ENCODE assay signal across 9 cellular contexts in genomic region chr16:19809121-19809635, GRCh38.
A peak's percentile ranks its signal among the peaks of the same experiment; 100 is the strongest.
DNase-seq lines count a peak whose midpoint lies in the region; ATAC-seq and TF ChIP-seq lines count a peak whose summit lies in the region.
"Had no signal": no experiment of that assay in that cellular context is flagged by ENCODE, and none has a peak within 500 bp of the region (broad histone marks: within the 10 kb centered on the region; RNA-seq: fewer than 3 reads in every experiment).

No MANE protein-coding gene starts in this region.

- H2BK120ac ChIP-seq in neuronal stem cell (ENCODE audit: low read depth, low read length) = no peak overlapping the region

- no peak overlapping the region for H3K23ac ChIP-seq in neuronal stem cell (ENCODE audit: low read depth, low read length, poor library complexity)

- no peak overlapping the region for H3K4ac ChIP-seq in neuronal stem cell (ENCODE audit: low read length)

- H3K9me3 ChIP-seq in OCI-LY3 (ENCODE audit: insufficient read depth, low read length) (peaks cover 24% of the 10 kb centered on the region), neuronal stem cell (replicated peaks in 1 of 2; ENCODE audit: control insufficient read depth in 2 of 2, insufficient read depth in 1 of 2, low read depth in 1 of 2, low read length in 2 of 2) (peaks cover 11 to 28% of the 10 kb centered on the region in 2 donors)
- no peaks in the 10 kb centered on the region for H3K9me3 ChIP-seq in effector memory CD4-positive, alpha-beta T cell (ENCODE audit: control insufficient read depth, low read length)

- H3K36me3 ChIP-seq in OCI-LY3 (replicated peaks; ENCODE audit: low read depth, low read length) (peaks cover 29% of the 10 kb centered on the region), neuronal stem cell (replicated peaks in 1 of 2; ENCODE audit: control insufficient read depth in 2 of 2, insufficient read depth in 2 of 2, low read length in 2 of 2) (peaks cover 0 to 1% of the 10 kb centered on the region in 2 donors)
- H3K36me3 ChIP-seq in effector memory CD4-positive, alpha-beta T cell (ENCODE audit: control insufficient read depth, insufficient read depth, low read length) = no peaks in the 10 kb centered on the region

- H2BK15ac ChIP-seq in neuronal stem cell (ENCODE audit: low read length) = no peak overlapping the region

- no peak overlapping the region for H4K8ac ChIP-seq in neuronal stem cell (ENCODE audit: low read depth, low read length)

- no peak overlapping the region for H2BK12ac ChIP-seq in neuronal stem cell (ENCODE audit: low read length)

- no CpG with 5 or more reads among the region's 4 CpGs for WGBS in neuronal stem cell (ENCODE audit: extremely low coverage in 2 of 2, insufficient read length in 2 of 2, insufficient replicate concordance in 1 of 2), 2 donors

- H4K91ac ChIP-seq in neuronal stem cell (ENCODE audit: low read depth, low read length, poor library complexity) = no peak overlapping the region

- H3K9ac ChIP-seq in OCI-LY3 (ENCODE audit: low read length) (peak overlapping the region; percentile 25; the same call in 1 of the 2 replicates), neuronal stem cell (ENCODE audit: low read depth, low read length, poor library complexity) (no peak overlapping the region)

- no peak for ATAC-seq in HG03139 (IDR thresholded peaks at IDR 0.05; ENCODE audit: unreplicated experiment)

- peak; percentile 33 for DNase-seq in H4 (ENCODE audit: low spot score)
- peak; percentile 18 for DNase-seq in fibroblast of mammary gland (ENCODE audit: low read depth)
- DNase-seq in pons (ENCODE audit: low spot score) = peak; percentile 25
- DNase-seq in neuronal stem cell (ENCODE audit: low spot score) = no peak
- no peak for DNase-seq in effector memory CD4-positive, alpha-beta T cell
- no peak for DNase-seq in SHP77 treated with DMSO at 0.1 percent for 48 hours (lab: John Stamatoyannopoulos, UW)
- DNase-seq: NCI-H2081 had no signal

- no peaks in the 10 kb centered on the region for H3K79me1 ChIP-seq in neuronal stem cell (ENCODE audit: low read depth, low read length)

- peak overlapping the region; percentile 60 for H3K4me2 ChIP-seq in OCI-LY3 (ENCODE audit: low read length)
- no peak overlapping the region for H3K4me2 ChIP-seq in neuronal stem cell (ENCODE audit: insufficient read depth, low read length, poor library complexity, severe bottlenecking)

- H3K14ac ChIP-seq in neuronal stem cell (ENCODE audit: low read length) = no peak overlapping the region

- no peak overlapping the region for H2BK5ac ChIP-seq in neuronal stem cell (ENCODE audit: low read length)

- no peak overlapping the region for H2AK5ac ChIP-seq in neuronal stem cell (ENCODE audit: low read depth, low read length)

- no peaks in the 10 kb centered on the region for H3K79me2 ChIP-seq in OCI-LY3 (ENCODE audit: low read length)

- H2AFZ ChIP-seq in OCI-LY3 (ENCODE audit: low read depth, low read length) (no peak overlapping the region; the same call in 1 of the 2 replicates), neuronal stem cell (ENCODE audit: low read length) (no peak overlapping the region)

- peaks cover 65% of the 10 kb centered on the region for H3K4me1 ChIP-seq in OCI-LY3 (ENCODE audit: low read length)
- H3K4me1 ChIP-seq in neuronal stem cell (ENCODE audit: control insufficient read depth in 2 of 2, insufficient read depth in 1 of 2, low read depth in 1 of 2, low read length in 2 of 2) = peaks cover 0 to 2% of the 10 kb centered on the region in 2 donors
- no peaks in the 10 kb centered on the region for H3K4me1 ChIP-seq in effector memory CD4-positive, alpha-beta T cell (ENCODE audit: control insufficient read depth, insufficient read depth, low read length, poor library complexity, severe bottlenecking)

- H3K18ac ChIP-seq in neuronal stem cell (ENCODE audit: low read length) = no peak overlapping the region

- H3K27ac ChIP-seq in OCI-LY3 (ENCODE audit: low read length) (peak overlapping the region; percentile 99), neuronal stem cell (replicated peaks; ENCODE audit: low read length) (no peak overlapping the region)
- no peak overlapping the region for H3K27ac ChIP-seq in effector memory CD4-positive, alpha-beta T cell (ENCODE audit: insufficient read depth, low read length, poor library complexity, severe bottlenecking)

- no peak overlapping the region for H3K4me3 ChIP-seq in OCI-LY3 (ENCODE audit: low read length)
- H3K4me3 ChIP-seq in fibroblast of mammary gland (ENCODE audit: control insufficient read depth, low read depth, low read length) = no peak overlapping the region
- no peak overlapping the region for H3K4me3 ChIP-seq in neuronal stem cell (ENCODE audit: low read length in 2 of 2)
- no peak overlapping the region for H3K4me3 ChIP-seq in effector memory CD4-positive, alpha-beta T cell (ENCODE audit: insufficient read depth, low read depth, low read length, poor library complexity, severe bottlenecking)

- H3K27me3 ChIP-seq in OCI-LY3 (ENCODE audit: low read depth, low read length) (no peaks in the 10 kb centered on the region), neuronal stem cell (ENCODE audit: control insufficient read depth in 3 of 3, insufficient read depth in 3 of 3, low read depth in 1 of 3, low read length in 3 of 3) (no peaks in the 10 kb centered on the region)
- H3K27me3 ChIP-seq in effector memory CD4-positive, alpha-beta T cell (replicated peaks; ENCODE audit: control insufficient read depth, insufficient read depth, low read length, poor library complexity, severe bottlenecking) = no peaks in the 10 kb centered on the region

- TF ChIP-seq CTCF in OCI-LY3 (IDR thresholded peaks at IDR 0.05; ENCODE audit: low read depth, low read length) (no peak), fibroblast of mammary gland (conservative IDR thresholded peaks at IDR 0.05; ENCODE audit: control insufficient read depth, insufficient read depth, low read depth, low read length) (no peak)

- no peaks in the 10 kb centered on the region for H4K20me1 ChIP-seq in OCI-LY3 (ENCODE audit: insufficient read depth, low read length)

Comparison
In these comparisons a context has a peak if more than half of its experiments do, and no peak if none do; other contexts are left out.
1. DNase-seq: peak in H4 (single experiment), fibroblast of mammary gland (single experiment) and pons (single experiment); none in neuronal stem cell (single experiment), effector memory CD4-positive, alpha-beta T cell (0 of 3) and SHP77 treated with DMSO at 0.1 percent for 48 hours (single experiment).